8 cellular contexts compared by ENCODE assay signal in the genomic region with DNA sequence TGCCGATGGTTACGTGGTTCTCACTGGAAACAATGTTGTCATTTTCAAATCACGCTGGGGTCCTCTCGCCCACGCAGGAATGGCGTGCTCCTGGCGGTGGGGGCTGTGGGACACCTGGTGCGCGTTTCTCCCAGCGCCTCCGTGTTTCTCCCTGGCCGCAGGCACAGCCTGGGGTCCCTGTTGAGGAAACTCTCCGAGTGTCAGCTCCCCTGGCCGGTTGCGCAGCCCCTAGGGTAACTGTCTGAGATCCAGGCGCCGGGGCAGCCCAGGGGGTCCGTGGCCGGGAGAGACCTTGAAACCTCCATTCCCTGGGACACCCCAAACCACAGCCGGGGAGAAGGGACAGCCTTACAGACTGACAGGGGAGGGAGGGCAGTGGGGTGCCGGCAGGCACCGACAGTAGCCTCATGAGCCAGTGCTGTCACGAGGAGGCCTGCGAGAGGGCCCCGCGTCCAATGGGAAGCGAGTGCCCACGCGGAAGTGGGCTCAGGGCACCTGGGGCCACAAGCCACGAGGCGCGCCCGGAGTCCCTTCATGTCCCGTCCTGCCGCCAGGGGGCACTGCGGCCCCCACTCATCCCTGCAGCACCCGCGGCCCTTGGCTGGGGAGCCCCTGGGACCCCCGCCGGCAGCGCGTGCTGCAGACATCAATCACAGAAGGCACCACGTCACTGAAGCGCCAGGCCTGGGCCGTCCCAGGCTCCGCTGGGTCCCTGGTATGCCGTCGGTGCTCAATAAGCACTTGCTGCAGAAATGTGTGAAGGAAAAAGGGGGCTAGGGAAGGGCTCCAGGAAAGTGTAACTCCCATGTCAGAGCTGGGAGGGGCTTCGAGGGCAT. TPM values are rescaled to one million over a fixed set of nuclear protein-coding genes. Genes with fewer than 3 reads are reported as not detected.
DNase-seq lines count a peak whose midpoint lies in the region; ATAC-seq, FAIRE-seq and TF ChIP-seq lines count a peak whose summit lies in the region.

No MANE protein-coding gene starts in this region.

- no peaks in the 10 kb centered on the region for H4K20me1 ChIP-seq in GM12878 (ENCODE audit: control insufficient read depth, insufficient read depth)

- no peak overlapping the region for H3K9ac ChIP-seq in GM12878 (ENCODE audit: control insufficient read depth, insufficient read depth, low read length)

- H3K9me3 ChIP-seq in AG04450 (ENCODE audit: control insufficient read depth, insufficient read depth, low read length) (peaks cover 16% of the 10 kb centered on the region), GM12878 (replicated peaks; ENCODE audit: control insufficient read depth, insufficient read depth, low read length) (no peaks in the 10 kb centered on the region; the same call in 2 of the 3 replicates)

- H3K36me3 ChIP-seq in GM12878 (ENCODE audit: control insufficient read depth in 2 of 2, insufficient read depth in 2 of 2, low read length in 1 of 2) = no peaks in the 10 kb centered on the region
- H3K36me3 ChIP-seq in kidney epithelial cell (ENCODE audit: control insufficient read depth, insufficient read depth, low read length) = no peaks in the 10 kb centered on the region

- 24% methylated on average over 48 of the region's 49 CpGs for WGBS in GM12878 (ENCODE audit: insufficient coverage, insufficient replicate concordance, low lambda C conversion rate, missing lambda C conversion rate)

- in situ Hi-C loops in GM12878 (cut with MboI) = no loop called here

- peak; percentile 86 for ATAC-seq in GM12878
- ATAC-seq in HG02759 (IDR thresholded peaks at IDR 0.05; ENCODE audit: unreplicated experiment) = no peak

- TF ChIP-seq CTCF in AG04450 (IDR thresholded peaks at IDR 0.05; ENCODE audit: low read depth, low read length) (peak; percentile 64), HFF-Myc (IDR thresholded peaks at IDR 0.05; ENCODE audit: low read depth, low read length, missing control alignments) (peak; percentile 81), GM12878 (IDR thresholded peaks at IDR 0.05 in 2 of 3, conservative IDR thresholded peaks at IDR 0.05 in 1 of 3; ENCODE audit: control insufficient read depth in 2 of 3, extremely low read depth in 1 of 3, insufficient read depth in 1 of 3, low read depth in 3 of 3, low read length in 3 of 3) (peak; percentile 61 to 77 (median 64)), kidney epithelial cell (IDR thresholded peaks at IDR 0.05; ENCODE audit: insufficient read depth, low read length, poor library complexity, severe bottlenecking) (peak; percentile 73)

- FAIRE-seq in GM12878 (lab: Jason Lieb, UNC) = peak; percentile 54

- no peak for TF ChIP-seq EP300 in GM12878 (IDR thresholded peaks at IDR 0.05; ENCODE audit: borderline replicate concordance in 1 of 2, control insufficient read depth in 1 of 2, low read depth in 2 of 2, low read length in 2 of 2)

- 0 out of 2 replicates have a peak overlapping the region, but pooled peaks have one; percentile 25 for H3K4me2 ChIP-seq in GM12878 (ENCODE audit: control insufficient read depth, insufficient read depth)

- no peaks in the 10 kb centered on the region for H3K79me2 ChIP-seq in GM12878 (ENCODE audit: control insufficient read depth, insufficient read depth, low read length)

- peak overlapping the region; percentile 47; the same call in 1 of the 2 replicates for H2AFZ ChIP-seq in GM12878 (ENCODE audit: control insufficient read depth, low read depth, low read length)

- no TSS peak for BruUV-seq in GM12878 (replicated peaks; lab: Mats Ljungman, UMichigan)

- SMC1A ChIA-PET in GM12878 (lab: Charles Lee; ENCODE audit: uncharacterized antibody, unreplicated experiment) = no interaction called here

- H3K4me1 ChIP-seq in GM12878 (ENCODE audit: control insufficient read depth, insufficient read depth, low read length) = no peaks in the 10 kb centered on the region

- H3K4me3 ChIP-seq in AG04450 (ENCODE audit: low read depth, low read length) = peak overlapping the region; percentile 41
- no peak overlapping the region for H3K4me3 ChIP-seq in HFF-Myc (replicated peaks; ENCODE audit: low read depth, low read length)
- no peak overlapping the region for H3K4me3 ChIP-seq in GM12878
- no peak overlapping the region for H3K4me3 ChIP-seq in kidney epithelial cell (ENCODE audit: low read depth, low read length)

- no peak overlapping the region for H3K27ac ChIP-seq in AG04450 (ENCODE audit: low read depth, low read length)
- no peak overlapping the region for H3K27ac ChIP-seq in GM12878 (ENCODE audit: control insufficient read depth, insufficient read depth)

- CTCF ChIA-PET in AG04450 (lab: Charles Lee) (interaction anchor here (1.1 kb wide), 1 partner anchor 11 kb away, joined by 3 read pairs; no protein-coding TSS in a partner anchor), GM12878 (lab: Yijun Ruan, JAX) (interaction anchor here (1.0 to 1.9 kb wide), 3 partner anchors 11 to 26 kb away, joined by 3 to 4 read pairs (median 3); no protein-coding TSS in a partner anchor)

- intact Hi-C loops in GM12878 (cut with micrococcal nuclease; ENCODE audit: unreplicated experiment) = no loop called here

- no peak for DNase-seq in AG04450 (ENCODE audit: low read depth, low spot score)
- DNase-seq in HFF-Myc (ENCODE audit: extremely low read depth, low read depth) = no peak
- DNase-seq in T1000 (lab: John Stamatoyannopoulos, UW) = peak; percentile 25
- DNase-seq in GM12878 (ENCODE audit: low read depth, low spot score) = no peak
- no peak for DNase-seq in kidney epithelial cell (ENCODE audit: low read depth)
- DNase-seq in stimulated activated CD4-positive, alpha-beta T cell treated with anti-CD3 and anti-CD28 coated beads, TNF-alpha, amount 100 ng/mL, for 4 hours (ENCODE audit: low read depth in 3 of 3) = peak; percentile 46 to 52 (median 48)
- no peak for DNase-seq in ureter (ENCODE audit: low spot score)

- RAD21 ChIA-PET in GM12878 (lab: Charles Lee; ENCODE audit: unreplicated experiment) = no interaction called here

- POLR2A ChIA-PET in AG04450 (lab: Yijun Ruan, JAX) (interaction anchor here (0.7 kb wide), 1 partner anchor 235 kb away, joined by 12 read pairs; no protein-coding TSS in a partner anchor), GM12878 (lab: Charles Lee) (no interaction called here)

- TF ChIP-seq RAD21 in GM12878 (IDR thresholded peaks at IDR 0.05; ENCODE audit: insufficient read depth, low read depth, low read length) = 0 out of 2 replicates have a peak, but pooled peaks have one; percentile 22

- TF ChIP-seq POLR2A in GM12878 (IDR thresholded peaks at IDR 0.05; ENCODE audit: low read depth, low read length) = no peak

- peaks cover 18% of the 10 kb centered on the region for H3K27me3 ChIP-seq in AG04450 (ENCODE audit: control insufficient read depth, insufficient read depth, low read length)
- no peaks in the 10 kb centered on the region; a peak in 1 of 4 replicates for H3K27me3 ChIP-seq in GM12878 (replicated peaks in 1 of 2; ENCODE audit: control insufficient read depth in 2 of 2, insufficient read depth in 2 of 2, low read length in 1 of 2)
- peaks cover 28% of the 10 kb centered on the region for H3K27me3 ChIP-seq in kidney epithelial cell (ENCODE audit: control insufficient read depth, insufficient read depth, low read length)

RNA-seq across cellular contexts. Expression of gene ADAMTSL5, which starts 9.5 kb away (rescaled TPM):
- polyA plus RNA-seq in AG04450 (2011; rRNA removed) = 5.6 and 7.5 TPM in 2 replicates
- 3.3 and 5.7 TPM in 2 replicates for polyA minus RNA-seq in AG04450 (2011; rRNA and poly(A)+ RNA removed)
- not detected in 2 replicates for total RNA-seq in GM12878 (2013; cell fraction: nucleolus; rRNA removed)
- total RNA-seq in GM12878 (2014; rRNA removed) = 0.17 TPM in 1 of 2 replicates, not detected in the other
- total RNA-seq in GM12878 (2014; rRNA removed; fragmentation: Illumina TruSeq; extraction: Trizol) = not detected in 2 replicates
- total RNA-seq in GM12878 (2021) = 0.40 and 0.51 TPM in 2 replicates
- polyA plus RNA-seq in GM12878 (2011; ENCODE audit: low read depth) = 0.08 TPM
- polyA plus RNA-seq in GM12878 (2011; rRNA removed) = 0.04 TPM in 1 of 2 replicates, not detected in the other
- polyA plus RNA-seq in GM12878 (2011; cell fraction: cytosol; rRNA removed) = 0.07 and 0.32 TPM in 2 replicates
- polyA plus RNA-seq in GM12878 (2011; cell fraction: nucleus; rRNA removed) = 0.37 and 0.40 TPM in 2 replicates
- 0.11 and 0.19 TPM in 2 replicates for polyA plus RNA-seq in GM12878 (2012)
- 0.04 TPM in 1 of 2 replicates, not detected in the other for polyA plus RNA-seq in GM12878 (2014; fragmentation: Illumina TruSeq; extraction: Trizol)
- not detected for polyA plus RNA-seq in GM12878 (2014; fragmentation: Nextera tagmentation; extraction: Ambion mirVana)
- 0.09 and 0.47 TPM in 2 replicates for polyA plus RNA-seq in GM12878 (2014; rRNA removed)
- under 1 TPM in 1 of 2 experiments, not detected in 1; 0.83 TPM for polyA plus RNA-seq in GM12878 (2016; fragmentation: Nextera tagmentation; extraction: Ambion mirVana)
- 0.07 TPM in 1 of 2 replicates, not detected in the other for polyA minus RNA-seq in GM12878 (2011; rRNA and poly(A)+ RNA removed)
- polyA minus RNA-seq in GM12878 (2011; cell fraction: cytosol; rRNA and poly(A)+ RNA removed) = not detected in 2 replicates
- not detected in 2 replicates for polyA minus RNA-seq in GM12878 (2011; cell fraction: nucleus; rRNA and poly(A)+ RNA removed)
- 0.58 and 1.8 TPM in 2 replicates for total RNA-seq in kidney epithelial cell
- 12.5 TPM for total RNA-seq in ureter

RNA-seq across cellular contexts. Expression of gene REEP6, which starts 12.3 kb away (rescaled TPM):
- 0.84 and 1.1 TPM in 2 replicates for polyA plus RNA-seq in AG04450 (2011; rRNA removed)
- polyA minus RNA-seq in AG04450 (2011; rRNA and poly(A)+ RNA removed) = 1.1 and 2.5 TPM in 2 replicates
- 0.27 TPM in 1 of 2 replicates, not detected in the other for total RNA-seq in GM12878 (2013; cell fraction: nucleolus; rRNA removed)
- 0.27 and 0.45 TPM in 2 replicates for total RNA-seq in GM12878 (2014; rRNA removed)
- total RNA-seq in GM12878 (2014; rRNA removed; fragmentation: Illumina TruSeq; extraction: Trizol) = 0.13 TPM in 1 of 2 replicates, not detected in the other
- total RNA-seq in GM12878 (2021) = 0.53 and 0.69 TPM in 2 replicates
- not detected for polyA plus RNA-seq in GM12878 (2011; ENCODE audit: low read depth)
- polyA plus RNA-seq in GM12878 (2011; rRNA removed) = 0.08 TPM in 1 of 2 replicates, not detected in the other
- 0.18 and 0.36 TPM in 2 replicates for polyA plus RNA-seq in GM12878 (2011; cell fraction: cytosol; rRNA removed)
- polyA plus RNA-seq in GM12878 (2011; cell fraction: nucleus; rRNA removed) = 0.24 and 0.28 TPM in 2 replicates
- polyA plus RNA-seq in GM12878 (2012) = 0.32 and 0.58 TPM in 2 replicates
- 0.06 TPM in 1 of 2 replicates, not detected in the other for polyA plus RNA-seq in GM12878 (2014; fragmentation: Illumina TruSeq; extraction: Trizol)
- not detected for polyA plus RNA-seq in GM12878 (2014; fragmentation: Nextera tagmentation; extraction: Ambion mirVana)
- polyA plus RNA-seq in GM12878 (2014; rRNA removed) = 0.32 and 0.57 TPM in 2 replicates
- 1 to 10 TPM in 1 of 2 experiments, under 1 TPM in 1; 0.60 to 1.1 TPM for polyA plus RNA-seq in GM12878 (2016; fragmentation: Nextera tagmentation; extraction: Ambion mirVana)
- polyA minus RNA-seq in GM12878 (2011; rRNA and poly(A)+ RNA removed) = not detected in 2 replicates
- polyA minus RNA-seq in GM12878 (2011; cell fraction: cytosol; rRNA and poly(A)+ RNA removed) = not detected in 2 replicates
- polyA minus RNA-seq in GM12878 (2011; cell fraction: nucleus; rRNA and poly(A)+ RNA removed) = not detected in 2 replicates
- 8.7 and 9.7 TPM in 2 replicates for total RNA-seq in kidney epithelial cell
- total RNA-seq in ureter = 50.0 TPM

RNA-seq across cellular contexts. Expression of gene PCSK4, which starts 13.2 kb away (rescaled TPM):
- polyA plus RNA-seq in AG04450 (2011; rRNA removed) (0.40 TPM in 2 replicates), GM12878 (2011; rRNA removed) (0.12 and 0.35 TPM in 2 replicates), GM12878 (2014; fragmentation: Illumina TruSeq; extraction: Trizol) (not detected in 2 replicates), GM12878 (2014; fragmentation: Nextera tagmentation; extraction: Ambion mirVana) (not detected), GM12878 (2014; rRNA removed) (0.99 and 1.6 TPM in 2 replicates), GM12878 (2016; fragmentation: Nextera tagmentation; extraction: Ambion mirVana) (under 1 TPM; 0.32 to 0.57 TPM)
- 0.48 and 0.55 TPM in 2 replicates for polyA minus RNA-seq in AG04450 (2011; rRNA and poly(A)+ RNA removed)
- total RNA-seq in GM12878 (2013; cell fraction: nucleolus; rRNA removed) = 3.5 and 4.7 TPM in 2 replicates
- total RNA-seq in GM12878 (2014; rRNA removed) (0.40 and 0.60 TPM in 2 replicates), GM12878 (2014; rRNA removed; fragmentation: Illumina TruSeq; extraction: Trizol) (0.27 TPM in 1 of 2 replicates, not detected in the other), GM12878 (2021) (0.90 and 0.95 TPM in 2 replicates), kidney epithelial cell (1.6 and 5.5 TPM in 2 replicates), ureter (4.5 TPM)
- 0.26 TPM for polyA plus RNA-seq in GM12878 (2011; ENCODE audit: low read depth)
- 0.28 and 0.38 TPM in 2 replicates for polyA plus RNA-seq in GM12878 (2011; cell fraction: cytosol; rRNA removed)
- 8.8 and 9.8 TPM in 2 replicates for polyA plus RNA-seq in GM12878 (2011; cell fraction: nucleus; rRNA removed)
- polyA plus RNA-seq in GM12878 (2012) = 4.1 and 4.7 TPM in 2 replicates
- polyA minus RNA-seq in GM12878 (2011; rRNA and poly(A)+ RNA removed) = 0.59 and 0.67 TPM in 2 replicates
- polyA minus RNA-seq in GM12878 (2011; cell fraction: cytosol; rRNA and poly(A)+ RNA removed) = not detected in 2 replicates
- polyA minus RNA-seq in GM12878 (2011; cell fraction: nucleus; rRNA and poly(A)+ RNA removed) = 1.7 and 2.0 TPM in 2 replicates

RNA-seq across cellular contexts. Expression of gene PLK5, which starts 20.6 kb away (rescaled TPM):
- polyA plus RNA-seq in AG04450 (2011; rRNA removed) = not detected in 2 replicates
- polyA minus RNA-seq in AG04450 (2011; rRNA and poly(A)+ RNA removed) = not detected in 2 replicates
- total RNA-seq in GM12878 (2013; cell fraction: nucleolus; rRNA removed) = not detected in 2 replicates
- not detected in 2 replicates for total RNA-seq in GM12878 (2014; rRNA removed)
- total RNA-seq in GM12878 (2014; rRNA removed; fragmentation: Illumina TruSeq; extraction: Trizol) = not detected in 2 replicates
- total RNA-seq in GM12878 (2021) = 0.13 and 0.51 TPM in 2 replicates
- not detected for polyA plus RNA-seq in GM12878 (2011; ENCODE audit: low read depth)
- polyA plus RNA-seq in GM12878 (2011; rRNA removed) = not detected in 2 replicates
- not detected in 2 replicates for polyA plus RNA-seq in GM12878 (2011; cell fraction: cytosol; rRNA removed)
- not detected in 2 replicates for polyA plus RNA-seq in GM12878 (2011; cell fraction: nucleus; rRNA removed)
- 0.20 and 0.22 TPM in 2 replicates for polyA plus RNA-seq in GM12878 (2012)
- not detected in 2 replicates for polyA plus RNA-seq in GM12878 (2014; fragmentation: Illumina TruSeq; extraction: Trizol)
- not detected for polyA plus RNA-seq in GM12878 (2014; fragmentation: Nextera tagmentation; extraction: Ambion mirVana)
- polyA plus RNA-seq in GM12878 (2014; rRNA removed) = not detected in 2 replicates
- polyA plus RNA-seq in GM12878 (2016; fragmentation: Nextera tagmentation; extraction: Ambion mirVana) = not detected
- polyA minus RNA-seq in GM12878 (2011; rRNA and poly(A)+ RNA removed) = not detected in 2 replicates
- polyA minus RNA-seq in GM12878 (2011; cell fraction: cytosol; rRNA and poly(A)+ RNA removed) = not detected in 2 replicates
- not detected in 2 replicates for polyA minus RNA-seq in GM12878 (2011; cell fraction: nucleus; rRNA and poly(A)+ RNA removed)
- total RNA-seq in kidney epithelial cell = not detected in 2 replicates
- not detected for total RNA-seq in ureter

RNA-seq across cellular contexts. Expression of gene C19orf25, which starts 24.3 kb away (rescaled TPM):
- polyA plus RNA-seq in AG04450 (2011; rRNA removed) (14.5 and 17.5 TPM in 2 replicates), GM12878 (2011; rRNA removed) (6.3 and 13.6 TPM in 2 replicates), GM12878 (2014; fragmentation: Illumina TruSeq; extraction: Trizol) (4.2 and 13.2 TPM in 2 replicates), GM12878 (2014; fragmentation: Nextera tagmentation; extraction: Ambion mirVana) (1 to 10 TPM; 1.2 to 3.9 TPM), GM12878 (2014; rRNA removed) (42.5 and 52.5 TPM in 2 replicates), GM12878 (2016; fragmentation: Nextera tagmentation; extraction: Ambion mirVana) (10 to 100 TPM; 60.9 to 67.0 TPM)
- polyA minus RNA-seq in AG04450 (2011; rRNA and poly(A)+ RNA removed) = 6.3 and 7.8 TPM in 2 replicates
- total RNA-seq in GM12878 (2013; cell fraction: nucleolus; rRNA removed) = 69.0 and 71.0 TPM in 2 replicates
- total RNA-seq in GM12878 (2014; rRNA removed) (36.3 and 38.3 TPM in 2 replicates), GM12878 (2014; rRNA removed; fragmentation: Illumina TruSeq; extraction: Trizol) (11.7 and 14.8 TPM in 2 replicates), GM12878 (2021) (36.5 and 37.5 TPM in 2 replicates), kidney epithelial cell (38.8 and 40.0 TPM in 2 replicates), ureter (23.9 TPM)
- 4.5 TPM for polyA plus RNA-seq in GM12878 (2011; ENCODE audit: low read depth)
- polyA plus RNA-seq in GM12878 (2011; cell fraction: cytosol; rRNA removed) = 26.6 and 50.8 TPM in 2 replicates
- 37.5 and 49.9 TPM in 2 replicates for polyA plus RNA-seq in GM12878 (2011; cell fraction: nucleus; rRNA removed)
- polyA plus RNA-seq in GM12878 (2012) = 18.6 and 22.1 TPM in 2 replicates
- polyA minus RNA-seq in GM12878 (2011; rRNA and poly(A)+ RNA removed) = 4.5 and 13.9 TPM in 2 replicates
- polyA minus RNA-seq in GM12878 (2011; cell fraction: cytosol; rRNA and poly(A)+ RNA removed) = 8.7 and 11.5 TPM in 2 replicates
- polyA minus RNA-seq in GM12878 (2011; cell fraction: nucleus; rRNA and poly(A)+ RNA removed) = 11.2 and 27.7 TPM in 2 replicates

Comparison
In these comparisons a context has a peak if more than half of its experiments do, and no peak if none do; other contexts are left out.
1. DNase-seq: peak in T1000 (single experiment) and stimulated activated CD4-positive, alpha-beta T cell treated with anti-CD3 and anti-CD28 coated beads, TNF-alpha, amount 100 ng/mL, for 4 hours (3 of 3); none in AG04450 (single experiment), HFF-Myc (single experiment), GM12878 (single experiment), kidney epithelial cell (single experiment) and ureter (single experiment).
2. Peak in every context shown above with its lines, with median percentiles within 50 percentile points of each other: CTCF ChIP-seq.